In genomic region chr12:124032265-124032886, GRCh38 we compare ENCODE assay signal across 1 cellular context.
TF ChIP-seq lines count a peak whose summit lies in the region.

No MANE protein-coding gene starts in this region.

TF ChIP-seq in GM12878, 131 proteins besides CTCF, POLR2A, EP300 and RAD21 (continued from another document):
- TF ChIP-seq USF2 (IDR thresholded peaks at IDR 0.05; ENCODE audit: borderline replicate concordance, low read depth, low read length) = no peak
